Comparison of ENCODE assay signal across 3 cellular contexts in genomic region chr5:145517588-145517987, GRCh38.
DNase-seq lines count a peak whose midpoint lies in the region; ATAC-seq, FAIRE-seq and TF ChIP-seq lines count a peak whose summit lies in the region.
"Not testable (repeated sequence)": the region's sequence is repeated elsewhere in the genome, so short reads cannot be mapped to it uniquely, and the experiment has no call there.

No MANE protein-coding gene starts in this region.

- BruUV-seq in GM12878 (replicated peaks; lab: Mats Ljungman, UMichigan); K562 (replicated peaks; lab: Mats Ljungman, UMichigan): not testable (repeated sequence)

- not testable (repeated sequence) for H3K9me1 ChIP-seq in K562 (ENCODE audit: control insufficient read depth, insufficient read depth, low read length)

- CTCF ChIA-PET in HEK293 (lab: Yijun Ruan, JAX), result interaction anchor here (0.7 kb wide), 1 partner anchor 464 kb away, joined by 3 read pairs; no protein-coding TSS in a partner anchor
- CTCF ChIA-PET in GM12878 (lab: Yijun Ruan, JAX); K562 (lab: Yijun Ruan, JAX; ENCODE audit: low intra/inter-chr PET ratio): not testable (repeated sequence)

- peak; percentile 13 for FAIRE-seq in GM12878 (lab: Jason Lieb, UNC)
- FAIRE-seq in K562 (lab: Jason Lieb, UNC), result not testable (repeated sequence)

- not testable (repeated sequence) for H4K20me1 ChIP-seq in GM12878 (ENCODE audit: control insufficient read depth, insufficient read depth); K562 (replicated peaks; ENCODE audit: control insufficient read depth, insufficient read depth, low read length)

- not testable (repeated sequence) for H3K36me3 ChIP-seq in HEK293 (ENCODE audit: control insufficient read depth in 2 of 2, insufficient read depth in 1 of 2, low read length in 2 of 2); GM12878 (ENCODE audit: control insufficient read depth in 2 of 2, insufficient read depth in 2 of 2, low read length in 1 of 2); K562 (ENCODE audit: control insufficient read depth, insufficient read depth, low read length)

- not testable (repeated sequence) for H3K9ac ChIP-seq in GM12878 (ENCODE audit: control insufficient read depth, insufficient read depth, low read length); K562 (ENCODE audit: insufficient read depth in 1 of 2, low read depth in 2 of 2, low read length in 2 of 2)

- DNase-seq in GM12878 (ENCODE audit: low read depth, low spot score); K562 (ENCODE audit: extremely low read depth in 1 of 4, low spot score in 3 of 4): not testable (repeated sequence)

- not testable (repeated sequence) for H3K27ac ChIP-seq in HEK293 (ENCODE audit: extremely low read depth, low read depth, low read length); GM12878 (ENCODE audit: control insufficient read depth, insufficient read depth); K562 (ENCODE audit: extremely low read depth, low read depth, low read length)

- H3K4me3 ChIP-seq in HEK293 (ENCODE audit: low read depth, low read length); GM12878; K562: not testable (repeated sequence)

- RAD21 ChIA-PET in GM12878 (lab: Charles Lee; ENCODE audit: unreplicated experiment), result not testable (repeated sequence)

- not testable (repeated sequence) for H3K9me3 ChIP-seq in HEK293 (ENCODE audit: control insufficient read depth, insufficient read depth, low read depth, low read length); GM12878 (replicated peaks; ENCODE audit: control insufficient read depth, insufficient read depth, low read length); K562 (replicated peaks; ENCODE audit: control insufficient read depth, insufficient read depth, low read depth, low read length)

- not testable (repeated sequence) for H3K4me2 ChIP-seq in GM12878 (ENCODE audit: control insufficient read depth, insufficient read depth); K562 (ENCODE audit: insufficient read depth, low read length)

- ATAC-seq in GM12878, K562: not testable (repeated sequence)

- not testable (repeated sequence) for H2AFZ ChIP-seq in GM12878 (ENCODE audit: control insufficient read depth, low read depth, low read length); K562 (ENCODE audit: low read depth, low read length)

- H3K79me2 ChIP-seq in GM12878 (ENCODE audit: control insufficient read depth, insufficient read depth, low read length); K562 (ENCODE audit: control insufficient read depth, insufficient read depth, low read length): not testable (repeated sequence)

- in situ Hi-C loops in GM12878 (cut with MboI); K562 (cut with MboI): not testable (repeated sequence)

- not testable (repeated sequence) for H3K4me1 ChIP-seq in HEK293 (ENCODE audit: control insufficient read depth, insufficient read depth, low read length); GM12878 (ENCODE audit: control insufficient read depth, insufficient read depth, low read length); K562 (replicated peaks in 1 of 2; ENCODE audit: control insufficient read depth in 2 of 2, insufficient read depth in 2 of 2, low read length in 2 of 2)

- not testable (repeated sequence) for TF ChIP-seq EP300 in GM12878 (IDR thresholded peaks at IDR 0.05; ENCODE audit: borderline replicate concordance in 1 of 2, control insufficient read depth in 1 of 2, low read depth in 2 of 2, low read length in 2 of 2); K562 (IDR thresholded peaks at IDR 0.05; ENCODE audit: low read length)

- SMC1A ChIA-PET in GM12878 (lab: Charles Lee; ENCODE audit: uncharacterized antibody, unreplicated experiment), result not testable (repeated sequence)

- H3K27me3 ChIP-seq in GM12878 (replicated peaks in 1 of 2; ENCODE audit: control insufficient read depth in 2 of 2, insufficient read depth in 2 of 2, low read length in 1 of 2); K562 (ENCODE audit: control insufficient read depth in 2 of 2, insufficient read depth in 2 of 2, low read length in 2 of 2): not testable (repeated sequence)

- POLR2A ChIA-PET in HEK293 (lab: Yijun Ruan, JAX); GM12878 (lab: Charles Lee); K562 (lab: Yijun Ruan, JAX): not testable (repeated sequence)

- TF ChIP-seq RAD21 in GM12878 (IDR thresholded peaks at IDR 0.05; ENCODE audit: insufficient read depth, low read depth, low read length); K562 (CRISPR knock-in tag; conservative IDR thresholded peaks at IDR 0.05 in 1 of 2, IDR thresholded peaks at IDR 0.05 in 1 of 2): not testable (repeated sequence)

- intact Hi-C loops in GM12878 (cut with micrococcal nuclease; ENCODE audit: unreplicated experiment); K562 (cut with micrococcal nuclease): not testable (repeated sequence)

- not testable (repeated sequence) for TF ChIP-seq POLR2A in GM12878 (IDR thresholded peaks at IDR 0.05; ENCODE audit: low read depth, low read length); K562 (conservative IDR thresholded peaks at IDR 0.05)

- not testable (repeated sequence) for TF ChIP-seq CTCF in HEK293 (tag by site-specific recombination; IDR thresholded peaks at IDR 0.05); GM12878 (IDR thresholded peaks at IDR 0.05 in 2 of 3, conservative IDR thresholded peaks at IDR 0.05 in 1 of 3; ENCODE audit: control insufficient read depth in 2 of 3, extremely low read depth in 1 of 3, insufficient read depth in 1 of 3, low read depth in 3 of 3, low read length in 3 of 3); K562 (IDR thresholded peaks at IDR 0.05 in 2 of 3, conservative IDR thresholded peaks at IDR 0.05 in 1 of 3; ENCODE audit: insufficient read depth in 2 of 3, low read depth in 1 of 3, low read length in 3 of 3)

TF ChIP-seq in K562, 482 proteins besides CTCF, POLR2A, EP300 and RAD21:
- TF ChIP-seq ZNF146 (CRISPR knock-in tag; IDR thresholded peaks at IDR 0.05; ENCODE audit: unreplicated experiment), result peak; percentile 55
